In the genomic region with DNA sequence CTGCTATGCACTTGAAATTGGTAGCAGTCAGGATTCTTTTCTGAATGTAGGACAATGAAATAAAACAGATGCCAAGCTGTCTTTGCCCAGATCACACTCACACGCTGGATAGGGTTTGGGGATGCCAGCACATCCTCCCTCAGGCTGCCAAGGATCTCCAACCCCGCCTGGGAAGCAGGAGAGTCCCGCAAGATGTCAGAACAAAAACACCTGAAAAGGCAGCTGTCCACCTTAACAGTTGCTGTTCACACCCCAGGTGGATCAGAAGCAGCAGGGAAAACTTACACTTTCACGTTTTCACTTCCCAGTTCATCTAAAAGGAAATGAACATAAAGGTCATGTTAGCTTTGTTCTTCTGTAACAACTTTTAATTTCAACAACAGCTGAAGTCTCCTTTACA, we compare ENCODE assay signal across 13 cellular contexts. TPM values are rescaled to one million over a fixed set of nuclear protein-coding genes. Genes with fewer than 3 reads are reported as not detected.
DNase-seq lines count a peak whose midpoint lies in the region; ATAC-seq, FAIRE-seq and TF ChIP-seq lines count a peak whose summit lies in the region.
"Had no signal": no experiment of that assay in that cellular context is flagged by ENCODE, and none has a peak within 500 bp of the region (broad histone marks: within the 10 kb centered on the region; RNA-seq: fewer than 3 reads in every experiment).

No MANE protein-coding gene starts in this region.

- RAD21 ChIA-PET in GM12878 (lab: Charles Lee; ENCODE audit: unreplicated experiment): interaction anchor here (0.8 to 16.8 kb wide), 32 partner anchors 15 to 279 kb away, joined by 3 to 513 read pairs (median 6); a partner anchor contains a TSS

- H3K9me2 ChIP-seq in OCI-LY1 (ENCODE audit: low read depth, low read length): no peaks in the 10 kb centered on the region

- TF ChIP-seq POLR2A in GM12878 (IDR thresholded peaks at IDR 0.05; ENCODE audit: low read depth, low read length): no peak
- no peak for TF ChIP-seq POLR2A in upper lobe of left lung (IDR thresholded peaks at IDR 0.05)

- no peaks in the 10 kb centered on the region for H3K36me3 ChIP-seq in OCI-LY1 (ENCODE audit: insufficient read depth, low read length)
- no peaks in the 10 kb centered on the region for H3K36me3 ChIP-seq in GM12878 (ENCODE audit: control insufficient read depth in 2 of 2, insufficient read depth in 2 of 2, low read length in 1 of 2)
- H3K36me3 ChIP-seq in upper lobe of left lung: no peaks in the 10 kb centered on the region

- intact Hi-C loops in left ventricle myocardium superior (cut with micrococcal nuclease) (loop anchor here (10.0 kb wide), 1 partner anchor 139 kb away; no protein-coding TSS in a partner anchor), right cardiac atrium (cut with DNase I) (loop anchor here in 3 of 4 donors (5.0 to 10.0 kb wide), 3 partner anchors 88 to 149 kb away; no protein-coding TSS in a partner anchor), GM12878 (cut with micrococcal nuclease; ENCODE audit: unreplicated experiment) (loop anchor here (5.0 kb wide), 1 partner anchor 133 kb away; a partner anchor contains a TSS)

- no peak overlapping the region for H3K27ac ChIP-seq in right cardiac atrium (ENCODE audit: low read length)
- H3K27ac ChIP-seq in OCI-LY1 (ENCODE audit: low read depth, low read length, poor library complexity, severe bottlenecking): peak overlapping the region; percentile 73
- H3K27ac ChIP-seq in GM12878 (ENCODE audit: control insufficient read depth, insufficient read depth): peak overlapping the region; percentile 94
- peak overlapping the region; percentile 48 to 76 (median 64) for H3K27ac ChIP-seq in upper lobe of left lung

- CTCF ChIA-PET in GM12878 (lab: Yijun Ruan, JAX): interaction anchor here (0.7 to 11.1 kb wide), 19 partner anchors 11 to 245 kb away, joined by 3 to 465 read pairs (median 6); a partner anchor contains a TSS

- H3K9ac ChIP-seq in OCI-LY1 (ENCODE audit: low read length): peak overlapping the region; percentile 31; the same call in 1 of the 2 replicates
- H3K9ac ChIP-seq in GM12878 (ENCODE audit: control insufficient read depth, insufficient read depth, low read length): peak overlapping the region; percentile 27

- DNase-seq in left ventricle myocardium superior: no peak
- DNase-seq in right cardiac atrium: no peak
- DNase-seq in GM12878 (ENCODE audit: low read depth, low spot score): no peak
- DNase-seq in upper lobe of left lung: no peak
- no peak for DNase-seq in Kasumi-1 (lab: John Stamatoyannopoulos, UW)
- no peak for DNase-seq in DMS153 (lab: John Stamatoyannopoulos, UW)
- DNase-seq in GM19240 (ENCODE audit: insufficient read length, low spot score): no peak
- DNase-seq: DMS 273 treated with DMSO at 0.1 percent for 48 hours, foreskin fibroblast, natural killer cell, NCI-H1105 treated with DMSO at 0.1 percent for 48 hours, NCI-H226 had no signal

- H4K20me1 ChIP-seq in OCI-LY1 (ENCODE audit: insufficient read depth, low read length): no peaks in the 10 kb centered on the region
- H4K20me1 ChIP-seq in GM12878 (ENCODE audit: control insufficient read depth, insufficient read depth): no peaks in the 10 kb centered on the region

- no peaks in the 10 kb centered on the region for H3K27me3 ChIP-seq in right cardiac atrium (ENCODE audit: control insufficient read depth, insufficient read depth)
- H3K27me3 ChIP-seq in OCI-LY1 (ENCODE audit: insufficient read depth, low read length): no peaks in the 10 kb centered on the region
- H3K27me3 ChIP-seq in GM12878 (replicated peaks in 1 of 2; ENCODE audit: control insufficient read depth in 2 of 2, insufficient read depth in 2 of 2, low read length in 1 of 2): no peaks in the 10 kb centered on the region
- no peaks in the 10 kb centered on the region for H3K27me3 ChIP-seq in upper lobe of left lung

- no peaks in the 10 kb centered on the region for H3K4me1 ChIP-seq in right cardiac atrium (ENCODE audit: control insufficient read depth, insufficient read depth, low read length)
- peaks cover 77% of the 10 kb centered on the region for H3K4me1 ChIP-seq in OCI-LY1 (ENCODE audit: insufficient read depth, low read length, severe bottlenecking)
- H3K4me1 ChIP-seq in GM12878 (ENCODE audit: control insufficient read depth, insufficient read depth, low read length): peaks cover 48% of the 10 kb centered on the region
- peaks cover 0 to 11% (median 0%) of the 10 kb centered on the region in 4 donors for H3K4me1 ChIP-seq in upper lobe of left lung

- H3K4me2 ChIP-seq in OCI-LY1 (ENCODE audit: low read length): peak overlapping the region; percentile 52
- peak overlapping the region; percentile 98 for H3K4me2 ChIP-seq in GM12878 (ENCODE audit: control insufficient read depth, insufficient read depth)

- SMC1A ChIA-PET in GM12878 (lab: Charles Lee; ENCODE audit: uncharacterized antibody, unreplicated experiment): interaction anchor here (0.6 to 18.7 kb wide), 31 partner anchors 9 to 861 kb away, joined by 3 to 555 read pairs (median 7); a partner anchor contains a TSS

- H2AFZ ChIP-seq in OCI-LY1 (ENCODE audit: low read length): 0 out of 2 replicates have a peak overlapping the region, but pooled peaks have one; percentile 29
- no peak overlapping the region; the same call in 1 of the 2 replicates for H2AFZ ChIP-seq in GM12878 (ENCODE audit: control insufficient read depth, low read depth, low read length)

- no peak for FAIRE-seq in GM12878 (lab: Jason Lieb, UNC)

- TF ChIP-seq RAD21 in GM12878 (IDR thresholded peaks at IDR 0.05; ENCODE audit: insufficient read depth, low read depth, low read length): no peak

- no TSS peak for BruUV-seq in GM12878 (replicated peaks; lab: Mats Ljungman, UMichigan)

- no peaks in the 10 kb centered on the region; the same call in 1 of the 2 replicates for H3F3A ChIP-seq in OCI-LY1 (ENCODE audit: insufficient read depth, low read length)

- WGBS in right cardiac atrium: 38% methylated on average over 4 of the region's 4 CpGs
- WGBS in GM12878 (ENCODE audit: insufficient coverage, insufficient replicate concordance, low lambda C conversion rate, missing lambda C conversion rate): 6% methylated on average over 4 of the region's 4 CpGs
- WGBS in upper lobe of left lung, 2 donors: 65% methylated on average over 4 of the region's 4 CpGs

- TF ChIP-seq EP300 in GM12878 (IDR thresholded peaks at IDR 0.05; ENCODE audit: borderline replicate concordance in 1 of 2, control insufficient read depth in 1 of 2, low read depth in 2 of 2, low read length in 2 of 2): peak in 1 of 2 experiments; percentile 42; a peak in 1 of 4 replicates
- TF ChIP-seq EP300 in upper lobe of left lung (IDR thresholded peaks at IDR 0.05): no peak

- POLR2A ChIA-PET in GM12878 (lab: Charles Lee): interaction anchor here (0.6 to 4.4 kb wide), 14 partner anchors 13 to 235 kb away, joined by 3 to 31 read pairs (median 4); a partner anchor contains a TSS

- ATAC-seq in left ventricle myocardium superior (peak; percentile 55), right cardiac atrium (no peak), GM12878 (no peak; the same call in 2 of the 3 replicates), upper lobe of left lung (ENCODE audit: low FRiP score in 2 of 2) (no peak)

- TF ChIP-seq CTCF in OCI-LY1 (IDR thresholded peaks at IDR 0.05; ENCODE audit: low read length) (no peak), GM12878 (IDR thresholded peaks at IDR 0.05 in 2 of 3, conservative IDR thresholded peaks at IDR 0.05 in 1 of 3; ENCODE audit: control insufficient read depth in 2 of 3, extremely low read depth in 1 of 3, insufficient read depth in 1 of 3, low read depth in 3 of 3, low read length in 3 of 3) (no peak), upper lobe of left lung (IDR thresholded peaks at IDR 0.05) (no peak)

- in situ Hi-C loops in GM12878 (cut with MboI): loop anchor here (5.0 kb wide), 1 partner anchor 137 kb away; no protein-coding TSS in a partner anchor

- H3K9me3 ChIP-seq in right cardiac atrium (ENCODE audit: control insufficient read depth, low read length) (no peaks in the 10 kb centered on the region), OCI-LY1 (ENCODE audit: low read length) (no peaks in the 10 kb centered on the region), GM12878 (replicated peaks; ENCODE audit: control insufficient read depth, insufficient read depth, low read length) (no peaks in the 10 kb centered on the region; the same call in 2 of the 3 replicates), upper lobe of left lung (no peaks in the 10 kb centered on the region)

- H3K4me3 ChIP-seq in right cardiac atrium (ENCODE audit: low read length) (no peak overlapping the region), OCI-LY1 (ENCODE audit: low read depth, low read length, poor library complexity, severe bottlenecking) (no peak overlapping the region), GM12878 (peak overlapping the region; percentile 39; the same call in 1 of the 2 replicates), upper lobe of left lung (no peak overlapping the region)

- H3K79me2 ChIP-seq in OCI-LY1 (ENCODE audit: insufficient read depth, low read length) (no peaks in the 10 kb centered on the region), GM12878 (ENCODE audit: control insufficient read depth, insufficient read depth, low read length) (no peaks in the 10 kb centered on the region; the same call in 1 of the 2 replicates)

TF ChIP-seq in GM12878, 131 proteins besides CTCF, POLR2A, EP300 and RAD21 (continues in another document):
- 0 out of 4 replicates have a peak, but pooled peaks of 1 of the 2 experiments have one; percentile 31 for TF ChIP-seq ETV6 (conservative IDR thresholded peaks at IDR 0.05 in 1 of 2, IDR thresholded peaks at IDR 0.05 in 1 of 2; ENCODE audit: borderline replicate concordance in 1 of 2, low read depth in 1 of 2)
- TF ChIP-seq NR2C1 (IDR thresholded peaks at IDR 0.05): peak; percentile 80

RNA-seq across cellular contexts. Expression of a gene that starts 35.7 kb away (rescaled TPM):
- total RNA-seq in left ventricle myocardium superior: 3.3 TPM
- total RNA-seq in right cardiac atrium: 1 to 10 TPM in 3 of 4 donors, under 1 TPM in 1; 0.48 to 2.4 (median 1.5) TPM
- polyA plus RNA-seq in right cardiac atrium: 0.16 TPM
- total RNA-seq in GM12878 (2013; cell fraction: nucleolus; rRNA removed): 30.9 and 31.7 TPM in 2 replicates
- 18.8 and 23.4 TPM in 2 replicates for total RNA-seq in GM12878 (2014; rRNA removed)
- total RNA-seq in GM12878 (2014; rRNA removed; fragmentation: Illumina TruSeq; extraction: Trizol): 22.7 and 23.7 TPM in 2 replicates
- 41.4 and 42.3 TPM in 2 replicates for total RNA-seq in GM12878 (2021)
- 4.3 TPM for polyA plus RNA-seq in GM12878 (2011; ENCODE audit: low read depth)
- 5.1 and 8.5 TPM in 2 replicates for polyA plus RNA-seq in GM12878 (2011; rRNA removed)
- 2.9 and 3.0 TPM in 2 replicates for polyA plus RNA-seq in GM12878 (2011; cell fraction: cytosol; rRNA removed)
- polyA plus RNA-seq in GM12878 (2011; cell fraction: nucleus; rRNA removed): 2.9 and 3.5 TPM in 2 replicates
- polyA plus RNA-seq in GM12878 (2012): 8.9 and 12.0 TPM in 2 replicates
- polyA plus RNA-seq in GM12878 (2014; fragmentation: Illumina TruSeq; extraction: Trizol): 17.5 and 36.2 TPM in 2 replicates
- 10 to 100 TPM in 1 of 2 experiments, 1 to 10 TPM in 1; 9.3 to 17.6 TPM for polyA plus RNA-seq in GM12878 (2014; fragmentation: Nextera tagmentation; extraction: Ambion mirVana)
- 14.5 and 16.2 TPM in 2 replicates for polyA plus RNA-seq in GM12878 (2014; rRNA removed)
- polyA plus RNA-seq in GM12878 (2016; fragmentation: Nextera tagmentation; extraction: Ambion mirVana): 10 to 100 TPM; 26.5 to 32.3 TPM
- polyA minus RNA-seq in GM12878 (2011; rRNA and poly(A)+ RNA removed): 8.7 and 11.3 TPM in 2 replicates
- 2.1 and 2.4 TPM in 2 replicates for polyA minus RNA-seq in GM12878 (2011; cell fraction: cytosol; rRNA and poly(A)+ RNA removed)
- polyA minus RNA-seq in GM12878 (2011; cell fraction: nucleus; rRNA and poly(A)+ RNA removed): 4.4 and 6.9 TPM in 2 replicates
- 10 to 100 TPM in 2 of 6 donors, 1 to 10 TPM in 4; 2.4 to 18.7 (median 6.0) TPM for total RNA-seq in upper lobe of left lung
